16 cellular contexts compared by ENCODE assay signal in the genomic region with DNA sequence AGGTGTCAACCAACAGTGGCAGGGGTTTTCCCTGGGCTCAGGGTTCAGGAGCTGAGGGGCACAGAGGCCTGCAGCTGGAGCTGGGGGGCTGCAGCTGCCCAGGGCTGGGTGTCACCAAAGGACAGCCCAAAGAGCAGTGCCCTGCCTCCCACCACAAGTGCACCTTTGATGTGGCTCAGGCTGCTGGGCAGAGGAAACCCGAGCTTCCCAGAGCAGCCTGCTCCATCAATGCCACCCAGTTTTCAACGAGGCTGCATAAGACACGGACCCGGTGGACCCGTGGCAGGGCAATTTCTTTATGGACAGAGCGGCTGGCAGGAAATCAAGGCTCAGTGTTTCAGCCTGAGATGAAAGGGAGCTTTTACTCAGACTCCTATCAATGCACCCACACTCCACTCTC. TPM values are rescaled to one million over a fixed set of nuclear protein-coding genes. Genes with fewer than 3 reads are reported as not detected.
DNase-seq lines count a peak whose midpoint lies in the region; ATAC-seq and TF ChIP-seq lines count a peak whose summit lies in the region.
"Had no signal": no experiment of that assay in that cellular context is flagged by ENCODE, and none has a peak within 500 bp of the region (broad histone marks: within the 10 kb centered on the region; RNA-seq: fewer than 3 reads in every experiment).

No MANE protein-coding gene starts in this region.

- H2AFZ ChIP-seq in HCT116 (ENCODE audit: low read depth, low read length, poor library complexity, severe bottlenecking) (no peak overlapping the region), neuronal stem cell (ENCODE audit: low read length) (no peak overlapping the region), mammary epithelial cell (ENCODE audit: low read depth, low read length) (no peak overlapping the region)
- H2AFZ ChIP-seq: GM23248 had no signal

- peaks cover 0 to 4% (median 0%) of the 10 kb centered on the region in 5 experiments for H3K9me3 Mint-ChIP-seq in brain
- H3K9me3 Mint-ChIP-seq: CD4-positive, alpha-beta memory T cell had no signal

- H3K27ac ChIP-seq in BLaER1 (no peak overlapping the region), HCT116 (ENCODE audit: low read depth, low read length) (no peak overlapping the region), neuronal stem cell (replicated peaks; ENCODE audit: low read length) (no peak overlapping the region), mammary epithelial cell (ENCODE audit: insufficient read depth, low read depth, low read length) (no peak overlapping the region)
- H3K27ac ChIP-seq: C4-2B, GM23248, HL-60 had no signal

- dilution Hi-C loops in mammary epithelial cell (cut with HindIII; ENCODE audit: low sequenced_read_pairs) = loop anchor here (5.0 kb wide), 1 partner anchor 52 kb away; no protein-coding TSS in a partner anchor

- no peak for TF ChIP-seq RAD21 in HCT116 (IDR thresholded peaks at IDR 0.05; ENCODE audit: low read depth)

- H3K79me2 ChIP-seq in HCT116 (ENCODE audit: insufficient read depth, low read length) (no peaks in the 10 kb centered on the region), mammary epithelial cell (ENCODE audit: insufficient read depth, low read length) (no peaks in the 10 kb centered on the region)

- RAD21 ChIA-PET in HCT116 (lab: Charles Lee; ENCODE audit: low non-redundant PET in 1 of 2, low total read pairs in 2 of 2, uncharacterized antibody in 2 of 2, unreplicated experiment in 2 of 2) = no interaction called here

- in situ Hi-C loops in mammary epithelial cell (cut with MboI; ENCODE audit: low sequenced_read_pairs in 2 of 2) (no loop called here), G401 (cut with HindIII; ENCODE audit: low sequenced_read_pairs) (no loop called here)

- H2BK15ac ChIP-seq in neuronal stem cell (ENCODE audit: low read length) = no peak overlapping the region

- H3K4me3 ChIP-seq in BLaER1 (no peak overlapping the region), HCT116 (replicated peaks in 1 of 2; ENCODE audit: low read depth in 1 of 2, low read length in 2 of 2) (no peak overlapping the region), neuronal stem cell (ENCODE audit: low read length in 2 of 2) (no peak overlapping the region), mammary epithelial cell (replicated peaks in 1 of 3; ENCODE audit: insufficient read depth in 1 of 3, low read depth in 2 of 3, low read length in 3 of 3) (no peak overlapping the region)
- H3K4me3 ChIP-seq: GM23248 had no signal

- no peak overlapping the region for H2BK12ac ChIP-seq in neuronal stem cell (ENCODE audit: low read length)

- no peak overlapping the region for H3K4ac ChIP-seq in neuronal stem cell (ENCODE audit: low read length)

- H3K14ac ChIP-seq in neuronal stem cell (ENCODE audit: low read length) = no peak overlapping the region

- no peaks in the 10 kb centered on the region for H3K9me3 ChIP-seq in BLaER1
- H3K9me3 ChIP-seq in HCT116 (ENCODE audit: control insufficient read depth in 1 of 2, insufficient read depth in 1 of 2, low read depth in 1 of 2, low read length in 2 of 2) = no peaks in the 10 kb centered on the region
- peaks cover 0 to 2% of the 10 kb centered on the region in 2 donors for H3K9me3 ChIP-seq in neuronal stem cell (replicated peaks in 1 of 2; ENCODE audit: control insufficient read depth in 2 of 2, insufficient read depth in 1 of 2, low read depth in 1 of 2, low read length in 2 of 2)
- H3K9me3 ChIP-seq in mammary epithelial cell (replicated peaks; ENCODE audit: insufficient read depth, low read length) = no peaks in the 10 kb centered on the region

- no peak overlapping the region for H3K23ac ChIP-seq in neuronal stem cell (ENCODE audit: low read depth, low read length, poor library complexity)

- peaks cover 91% of the 10 kb centered on the region for H3K4me1 Mint-ChIP-seq in brain
- H3K4me1 Mint-ChIP-seq: CD4-positive, alpha-beta memory T cell had no signal

- no peaks in the 10 kb centered on the region for H3K27me3 Mint-ChIP-seq in brain

- no peak for TF ChIP-seq POLR2A in HCT116 (IDR thresholded peaks at IDR 0.05; ENCODE audit: borderline replicate concordance, extremely low read depth, insufficient read depth, insufficient read length)

- H2BK120ac ChIP-seq in neuronal stem cell (ENCODE audit: low read depth, low read length) = no peak overlapping the region

- BruUV-seq in HCT116 (replicated peaks; lab: Mats Ljungman, UMichigan) = no TSS peak
- no TSS peak for BruUV-seq in mammary epithelial cell (replicated peaks; lab: Mats Ljungman, UMichigan)

- no peak overlapping the region for H2BK5ac ChIP-seq in neuronal stem cell (ENCODE audit: low read length)

- TF ChIP-seq CTCF in HCT116 (IDR thresholded peaks at IDR 0.05 in 2 of 3, conservative IDR thresholded peaks at IDR 0.05 in 1 of 3; ENCODE audit: borderline replicate concordance in 1 of 3, insufficient read depth in 1 of 3, low read depth in 2 of 3, low read length in 2 of 3) = no peak
- no peak for TF ChIP-seq CTCF in brain (conservative IDR thresholded peaks at IDR 0.05)
- TF ChIP-seq CTCF in mammary epithelial cell (conservative IDR thresholded peaks at IDR 0.05 in 1 of 2, IDR thresholded peaks at IDR 0.05 in 1 of 2; ENCODE audit: extremely low read depth in 1 of 2, insufficient read depth in 1 of 2, low read depth in 1 of 2, low read length in 2 of 2) = no peak

- CTCF ChIA-PET in HCT116 (lab: Charles Lee) (no interaction called here), mammary epithelial cell (lab: Charles Lee; ENCODE audit: low non-redundant PET) (no interaction called here)

- H3K4me1 ChIP-seq in BLaER1 (peaks cover 52% of the 10 kb centered on the region), HCT116 (ENCODE audit: control insufficient read depth in 1 of 2, insufficient read depth in 2 of 2, low read length in 2 of 2) (no peaks in the 10 kb centered on the region), neuronal stem cell (ENCODE audit: control insufficient read depth in 2 of 2, insufficient read depth in 1 of 2, low read depth in 1 of 2, low read length in 2 of 2) (peaks cover 9 to 13% of the 10 kb centered on the region in 2 donors), mammary epithelial cell (ENCODE audit: insufficient read depth, low read length) (no peaks in the 10 kb centered on the region)

- intact Hi-C loops in HCT116 (cut with micrococcal nuclease) (no loop called here), mammary epithelial cell (cut with micrococcal nuclease) (no loop called here)

- no peaks in the 10 kb centered on the region for H3K79me1 ChIP-seq in neuronal stem cell (ENCODE audit: low read depth, low read length)

- peaks cover 25% of the 10 kb centered on the region for H3K36me3 Mint-ChIP-seq in brain
- H3K36me3 Mint-ChIP-seq: CD4-positive, alpha-beta memory T cell had no signal

- POLR2A ChIA-PET in HCT116 (lab: Charles Lee) = no interaction called here

- H3K4me2 ChIP-seq in BLaER1 (peak overlapping the region; percentile 65), HCT116 (ENCODE audit: low read length) (no peak overlapping the region), neuronal stem cell (ENCODE audit: insufficient read depth, low read length, poor library complexity, severe bottlenecking) (no peak overlapping the region), mammary epithelial cell (ENCODE audit: insufficient read depth, low read depth, low read length) (no peak overlapping the region)

- H3K27ac Mint-ChIP-seq in brain = peak overlapping the region in 3 of 5 experiments; percentile 21 to 84 (median 45)

- ATAC-seq in HCT116 = no peak
- no peak for ATAC-seq in GM19035 (IDR thresholded peaks at IDR 0.05; ENCODE audit: unreplicated experiment)

- WGBS in neuronal stem cell (ENCODE audit: extremely low coverage in 2 of 2, insufficient read length in 2 of 2, insufficient replicate concordance in 1 of 2), 2 donors = no CpG with 5 or more reads among the region's 6 CpGs
- 90% methylated on average over 2 of the region's 6 CpGs for WGBS in mammary epithelial cell (ENCODE audit: low coverage, missing lambda C conversion rate)

- H4K20me1 ChIP-seq in BLaER1 (no peaks in the 10 kb centered on the region), HCT116 (ENCODE audit: insufficient read depth) (no peaks in the 10 kb centered on the region), mammary epithelial cell (ENCODE audit: insufficient read depth, low read length) (no peaks in the 10 kb centered on the region)

- DNase-seq in HCT116 (ENCODE audit: low read depth, low spot score) = no peak
- no peak for DNase-seq in neuronal stem cell (ENCODE audit: low spot score)
- DNase-seq in mammary epithelial cell = no peak
- no peak for DNase-seq in G401 (ENCODE audit: low spot score)
- DNase-seq: ACHN; CD4-positive, alpha-beta memory T cell; DMS79 treated with DMSO at 0.1 percent for 48 hours; GF-D8; GM23248; H7 had no signal

- peak overlapping the region; percentile 39 for H3K18ac ChIP-seq in neuronal stem cell (ENCODE audit: low read length)

- no peaks in the 10 kb centered on the region for H3K36me3 ChIP-seq in BLaER1
- no peaks in the 10 kb centered on the region for H3K36me3 ChIP-seq in HCT116 (ENCODE audit: control insufficient read depth in 1 of 2, insufficient read depth in 2 of 2, low read length in 2 of 2)
- H3K36me3 ChIP-seq in neuronal stem cell (replicated peaks in 1 of 2; ENCODE audit: control insufficient read depth in 2 of 2, insufficient read depth in 2 of 2, low read length in 2 of 2) = peaks cover 0 to 91% of the 10 kb centered on the region in 2 donors
- H3K36me3 ChIP-seq in mammary epithelial cell (ENCODE audit: insufficient read depth, low read length) = no peaks in the 10 kb centered on the region

- H3K9ac ChIP-seq in BLaER1 (no peak overlapping the region), HCT116 (ENCODE audit: low read length) (no peak overlapping the region), neuronal stem cell (ENCODE audit: low read depth, low read length, poor library complexity) (no peak overlapping the region), mammary epithelial cell (ENCODE audit: insufficient read depth, low read length) (no peak overlapping the region)
- H3K9ac ChIP-seq: GM23248 had no signal

- H3K9me2 ChIP-seq in HCT116 (ENCODE audit: insufficient read depth) = no peaks in the 10 kb centered on the region

- no peak overlapping the region for H3K4me3 Mint-ChIP-seq in brain
- H3K4me3 Mint-ChIP-seq: CD4-positive, alpha-beta memory T cell had no signal

- H3K27me3 ChIP-seq in BLaER1 (no peaks in the 10 kb centered on the region), HCT116 (ENCODE audit: insufficient read depth, low read length) (peaks cover 21% of the 10 kb centered on the region; the same call in 1 of the 2 replicates), neuronal stem cell (ENCODE audit: control insufficient read depth in 3 of 3, insufficient read depth in 3 of 3, low read depth in 1 of 3, low read length in 3 of 3) (no peaks in the 10 kb centered on the region), mammary epithelial cell (ENCODE audit: insufficient read depth, low read length) (no peaks in the 10 kb centered on the region)

- H4K8ac ChIP-seq in neuronal stem cell (ENCODE audit: low read depth, low read length) = no peak overlapping the region

- no peak overlapping the region for H2AK5ac ChIP-seq in neuronal stem cell (ENCODE audit: low read depth, low read length)

- H4K91ac ChIP-seq in neuronal stem cell (ENCODE audit: low read depth, low read length, poor library complexity) = no peak overlapping the region

RNA-seq across cellular contexts. Expression of a gene that starts 18.8 kb away (rescaled TPM):
- total RNA-seq in HCT116 (2021; ENCODE audit: unreplicated experiment) (0.15 TPM), mammary epithelial cell (1 to 10 TPM in 1 of 2 donors, under 1 TPM in 1; 0.33 to 1.1 TPM)
- 0.07 and 0.09 TPM in 2 replicates for polyA plus RNA-seq in HCT116 (2012)
- polyA plus RNA-seq in brain (ENCODE audit: insufficient read depth, low read depth, low replicate concordance) (4.5 TPM), mammary epithelial cell (0.11 TPM)
- polyA plus RNA-seq in neuronal stem cell (2013, experiment 1 of 2) = 19.4 TPM
- 18.9 TPM for polyA plus RNA-seq in neuronal stem cell (2013, experiment 2 of 2)
- polyA minus RNA-seq in mammary epithelial cell = not detected
- total RNA-seq in G401 (2014; rRNA removed; shearing (Covaris generic)) = 0.03 TPM in 1 of 2 replicates, not detected in the other
- total RNA-seq: A172; CD4-positive, alpha-beta memory T cell; GM23248 had no signal
- polyA plus RNA-seq: CD4-positive, alpha-beta memory T cell; GM23248 had no signal

RNA-seq across cellular contexts. Expression of a gene that starts 58.0 kb away (rescaled TPM):
- total RNA-seq in HCT116 (2021; ENCODE audit: unreplicated experiment) = 50.8 TPM
- polyA plus RNA-seq in HCT116 (2012) = 48.9 and 49.7 TPM in 2 replicates
- 12.3 TPM for polyA plus RNA-seq in brain (ENCODE audit: insufficient read depth, low read depth, low replicate concordance)
- 5.9 TPM for polyA plus RNA-seq in neuronal stem cell (2013, experiment 1 of 2)
- polyA plus RNA-seq in neuronal stem cell (2013, experiment 2 of 2) = 6.0 TPM
- total RNA-seq in mammary epithelial cell = 10 to 100 TPM; 13.5 to 36.6 TPM
- polyA plus RNA-seq in mammary epithelial cell = 28.0 TPM
- 28.3 TPM for polyA minus RNA-seq in mammary epithelial cell
- total RNA-seq in G401 (2014; rRNA removed; shearing (Covaris generic)) = 26.0 and 26.4 TPM in 2 replicates
